19 cellular contexts compared by ENCODE assay signal in genomic region chr1:35745124-35745730, GRCh38. TPM values are rescaled to one million over a fixed set of nuclear protein-coding genes. Genes with fewer than 3 reads are reported as not detected.
DNase-seq lines count a peak whose midpoint lies in the region; ATAC-seq, FAIRE-seq and TF ChIP-seq lines count a peak whose summit lies in the region.
"Had no signal": no experiment of that assay in that cellular context is flagged by ENCODE, and none has a peak within 500 bp of the region (broad histone marks: within the 10 kb centered on the region; RNA-seq: fewer than 3 reads in every experiment).

No MANE protein-coding gene starts in this region.

- no peak for TF ChIP-seq RAD21 in HepG2 (CRISPR knock-in tag; IDR thresholded peaks at IDR 0.05)
- TF ChIP-seq RAD21 in K562 (CRISPR knock-in tag; conservative IDR thresholded peaks at IDR 0.05 in 1 of 2, IDR thresholded peaks at IDR 0.05 in 1 of 2) = no peak

- in situ Hi-C loops in HepG2 (cut with HindIII; ENCODE audit: extremely low pct_ligation_motif_present, low pct_unique_long_range_greater_than_20kb) (loop anchor here (25.0 kb wide), 1 partner anchor 308 kb away; no protein-coding TSS in a partner anchor), K562 (cut with MboI) (no loop called here)

- H3K27me3 ChIP-seq in HepG2 (ENCODE audit: control insufficient read depth in 1 of 2, insufficient read depth in 2 of 2, low read length in 2 of 2) (no peaks in the 10 kb centered on the region), right lobe of liver (no peaks in the 10 kb centered on the region), K562 (ENCODE audit: control insufficient read depth in 2 of 2, insufficient read depth in 2 of 2, low read length in 2 of 2) (no peaks in the 10 kb centered on the region)
- H3K27me3 ChIP-seq: BLaER1 treated with 17β-estradiol and CSF1 and Interleukin-3, amounts not matched to agents 10 nM and 100 nM had no signal

- no peaks in the 10 kb centered on the region for H3K9me1 ChIP-seq in K562 (ENCODE audit: control insufficient read depth, insufficient read depth, low read length)

- no peak for FAIRE-seq in HepG2 (lab: Jason Lieb, UNC)
- no peak for FAIRE-seq in K562 (lab: Jason Lieb, UNC)
- FAIRE-seq: GM12892, GM18507, H1 had no signal

- H3K4me3 ChIP-seq in HepG2 (replicated peaks in 1 of 3; ENCODE audit: insufficient read depth in 1 of 3, low read depth in 2 of 3, low read length in 3 of 3) (no peak overlapping the region), right lobe of liver (no peak overlapping the region), K562 (no peak overlapping the region)
- H3K4me3 ChIP-seq: BLaER1 treated with 17β-estradiol and CSF1 and Interleukin-3, amounts not matched to agents 10 nM and 100 nM had no signal

- no peaks in the 10 kb centered on the region for H3K4me1 ChIP-seq in HepG2 (ENCODE audit: insufficient read depth, low read length)
- no peaks in the 10 kb centered on the region for H3K4me1 ChIP-seq in right lobe of liver
- H3K4me1 ChIP-seq in K562 (replicated peaks in 1 of 2; ENCODE audit: control insufficient read depth in 2 of 2, insufficient read depth in 2 of 2, low read length in 2 of 2) = no peaks in the 10 kb centered on the region
- H3K4me1 ChIP-seq: BLaER1 treated with 17β-estradiol and CSF1 and Interleukin-3, amounts not matched to agents 10 nM and 100 nM had no signal

- BruUV-seq in HepG2 (replicated peaks; lab: Mats Ljungman, UMichigan) = no TSS peak
- BruUV-seq in K562 (replicated peaks; lab: Mats Ljungman, UMichigan) = no TSS peak

- no peaks in the 10 kb centered on the region for H4K20me1 ChIP-seq in HepG2 (ENCODE audit: insufficient read depth, low read length)
- no peaks in the 10 kb centered on the region for H4K20me1 ChIP-seq in K562 (replicated peaks; ENCODE audit: control insufficient read depth, insufficient read depth, low read length)
- H4K20me1 ChIP-seq: BLaER1 treated with 17β-estradiol and CSF1 and Interleukin-3, amounts not matched to agents 10 nM and 100 nM had no signal

- WGBS in HepG2 (ENCODE audit: low lambda C conversion rate) = 100% methylated on average over 1 of the region's 1 CpG
- 100% methylated on average over 1 of the region's 1 CpG for WGBS in right lobe of liver (ENCODE audit: insufficient coverage, low coverage, low lambda C conversion rate, missing lambda C conversion rate)
- WGBS in K562 (ENCODE audit: insufficient coverage, low coverage, missing lambda C conversion rate) = 100% methylated on average over 1 of the region's 1 CpG

- CTCF ChIA-PET in HepG2 (lab: Yijun Ruan, JAX; ENCODE audit: low intra/inter-chr PET ratio, low total read pairs) = no interaction called here
- CTCF ChIA-PET in K562 (lab: Yijun Ruan, JAX; ENCODE audit: low intra/inter-chr PET ratio) = no interaction called here

- DNase-seq in HepG2 (ENCODE audit: low spot score) (no peak), right lobe of liver (no peak), K562 (ENCODE audit: extremely low read depth in 1 of 4, low spot score in 3 of 4) (no peak), hepatic stellate cell (ENCODE audit: low spot score) (peak; percentile 36), EL (no peak), amygdala (lab: John Stamatoyannopoulos, UW) (no peak)
- DNase-seq: Calu3; CD8-positive, alpha-beta T cell; DMS79 treated with DMSO at 0.1 percent for 48 hours; GDM1; H9; KBM-7 had no signal

- H3K27ac ChIP-seq in HepG2 (ENCODE audit: extremely low read length, insufficient read depth, low read length) (no peak overlapping the region), right lobe of liver (no peak overlapping the region), K562 (ENCODE audit: extremely low read depth, low read depth, low read length) (no peak overlapping the region)
- H3K27ac ChIP-seq: 22Rv1; BLaER1 treated with 17β-estradiol and CSF1 and Interleukin-3, amounts not matched to agents 10 nM and 100 nM had no signal

- POLR2A ChIA-PET in HepG2 (lab: Yijun Ruan, JAX) = no interaction called here
- POLR2A ChIA-PET in K562 (lab: Yijun Ruan, JAX) = interaction anchor here (0.6 to 1.4 kb wide), 4 partner anchors 8 to 234 kb away, joined by 3 to 4 read pairs (median 3); no protein-coding TSS in a partner anchor

- H3K79me2 ChIP-seq in HepG2 (ENCODE audit: insufficient read depth, low read length) (no peaks in the 10 kb centered on the region), K562 (ENCODE audit: control insufficient read depth, insufficient read depth, low read length) (no peaks in the 10 kb centered on the region)

- TF ChIP-seq CTCF in HepG2 (CRISPR knock-in tag; IDR thresholded peaks at IDR 0.05) (no peak), right lobe of liver (IDR thresholded peaks at IDR 0.05) (no peak), K562 (IDR thresholded peaks at IDR 0.05 in 2 of 3, conservative IDR thresholded peaks at IDR 0.05 in 1 of 3; ENCODE audit: insufficient read depth in 2 of 3, low read depth in 1 of 3, low read length in 3 of 3) (no peak)

- TF ChIP-seq EP300 in HepG2 (IDR thresholded peaks at IDR 0.05; ENCODE audit: low read depth in 2 of 2, low read length in 2 of 2) = no peak
- no peak for TF ChIP-seq EP300 in HepG2 (CRISPR knock-in tag; IDR thresholded peaks at IDR 0.05; ENCODE audit: borderline replicate concordance)
- TF ChIP-seq EP300 in K562 (IDR thresholded peaks at IDR 0.05; ENCODE audit: low read length) = no peak

- intact Hi-C loops in HepG2 (cut with micrococcal nuclease; ENCODE audit: unreplicated experiment) (no loop called here), right lobe of liver (cut with DNase I) (no loop called here), K562 (cut with micrococcal nuclease) (no loop called here)

- TF ChIP-seq POLR2A in HepG2 (IDR thresholded peaks at IDR 0.05; ENCODE audit: insufficient read depth in 1 of 2, low read depth in 2 of 2, low read length in 2 of 2) = no peak
- no peak for TF ChIP-seq POLR2A in right lobe of liver (IDR thresholded peaks at IDR 0.05)
- TF ChIP-seq POLR2A in K562 (conservative IDR thresholded peaks at IDR 0.05) = no peak

- H3K4me2 ChIP-seq in HepG2 (ENCODE audit: low read depth, low read length) = no peak overlapping the region
- no peak overlapping the region for H3K4me2 ChIP-seq in K562 (ENCODE audit: insufficient read depth, low read length)
- H3K4me2 ChIP-seq: BLaER1 treated with 17β-estradiol and CSF1 and Interleukin-3, amounts not matched to agents 10 nM and 100 nM had no signal

- H2AFZ ChIP-seq in HepG2 (ENCODE audit: low read length) (no peak overlapping the region), K562 (ENCODE audit: low read depth, low read length) (no peak overlapping the region)

- H3K9ac ChIP-seq in HepG2 (ENCODE audit: insufficient read depth, low read depth, low read length) (no peak overlapping the region), K562 (ENCODE audit: insufficient read depth in 1 of 2, low read depth in 2 of 2, low read length in 2 of 2) (no peak overlapping the region)
- H3K9ac ChIP-seq: BLaER1 treated with 17β-estradiol and CSF1 and Interleukin-3, amounts not matched to agents 10 nM and 100 nM had no signal

- H3K36me3 ChIP-seq in HepG2 (replicated peaks in 1 of 2; ENCODE audit: control insufficient read depth in 1 of 2, insufficient read depth in 2 of 2, low read length in 2 of 2) = peaks cover 4 to 34% of the 10 kb centered on the region in 2 experiments
- H3K36me3 ChIP-seq in right lobe of liver = no peaks in the 10 kb centered on the region
- H3K36me3 ChIP-seq in K562 (ENCODE audit: control insufficient read depth, insufficient read depth, low read length) = peaks cover 87% of the 10 kb centered on the region; the same call in 2 of the 3 replicates

- H3K9me3 ChIP-seq in HepG2 (ENCODE audit: low read length) (no peaks in the 10 kb centered on the region), right lobe of liver (no peaks in the 10 kb centered on the region), K562 (replicated peaks; ENCODE audit: control insufficient read depth, insufficient read depth, low read depth, low read length) (no peaks in the 10 kb centered on the region)
- H3K9me3 ChIP-seq: BLaER1 treated with 17β-estradiol and CSF1 and Interleukin-3, amounts not matched to agents 10 nM and 100 nM had no signal

- ATAC-seq in HepG2 (no peak), right lobe of liver (no peak), K562 (no peak), HG02884 (IDR thresholded peaks at IDR 0.05; ENCODE audit: unreplicated experiment) (no peak), GM19395 (IDR thresholded peaks at IDR 0.05; ENCODE audit: unreplicated experiment) (no peak)
- ATAC-seq: CD8-positive, alpha-beta T cell had no signal

RNA-seq across cellular contexts. Expression of gene CLSPN, which starts 24.6 kb away (rescaled TPM):
- 32.5 and 51.7 TPM in 2 replicates for total RNA-seq in HepG2 (2016; rRNA removed; fragmentation: Illumina TruSeq; extraction: Trizol)
- 4.4 and 6.3 TPM in 2 replicates for total RNA-seq in HepG2 (2016; cell fraction: cytosol; rRNA removed; fragmentation: Illumina TruSeq; extraction: Trizol; ENCODE audit: low read depth)
- 31.9 and 50.2 TPM in 2 replicates for total RNA-seq in HepG2 (2016; cell fraction: insoluble cytoplasmic fraction; rRNA removed; fragmentation: Illumina TruSeq; extraction: Trizol)
- total RNA-seq in HepG2 (2016; cell fraction: membrane; rRNA removed; fragmentation: Illumina TruSeq; extraction: Trizol) = 6.2 and 8.0 TPM in 2 replicates
- total RNA-seq in HepG2 (2016; cell fraction: nucleus; rRNA removed; fragmentation: Illumina TruSeq; extraction: Trizol) = 22.1 and 25.0 TPM in 2 replicates
- polyA plus RNA-seq in HepG2 (2011; rRNA removed) = 2.2 and 2.5 TPM in 2 replicates
- polyA plus RNA-seq in HepG2 (2011; cell fraction: cytosol; rRNA removed) = 1.6 TPM in 2 replicates
- polyA plus RNA-seq in HepG2 (2011; cell fraction: nucleus; rRNA removed) = 1.7 and 2.2 TPM in 2 replicates
- polyA plus RNA-seq in HepG2 (2012) = 1.1 and 4.6 TPM in 2 replicates
- polyA plus RNA-seq in HepG2 (2016; cell fraction: cytosol; fragmentation: Illumina TruSeq; extraction: Trizol; ENCODE audit: low read depth) = 0.63 and 0.71 TPM in 2 replicates
- polyA plus RNA-seq in HepG2 (2016; cell fraction: insoluble cytoplasmic fraction; fragmentation: Illumina TruSeq; extraction: Trizol; ENCODE audit: low read depth) = 20.7 and 21.0 TPM in 2 replicates
- 0.34 and 0.68 TPM in 2 replicates for polyA plus RNA-seq in HepG2 (2016; cell fraction: membrane; fragmentation: Illumina TruSeq; extraction: Trizol; ENCODE audit: low read depth)
- 21.6 and 24.4 TPM in 2 replicates for polyA plus RNA-seq in HepG2 (2016; cell fraction: nucleus; fragmentation: Illumina TruSeq; extraction: Trizol; ENCODE audit: insufficient read depth, low read depth)
- polyA minus RNA-seq in HepG2 (2011; rRNA and poly(A)+ RNA removed; ENCODE audit: low replicate concordance) = 3.3 and 40.9 TPM in 2 replicates
- polyA minus RNA-seq in HepG2 (2011; cell fraction: cytosol; rRNA and poly(A)+ RNA removed) = 4.3 and 4.4 TPM in 2 replicates
- 3.9 and 4.6 TPM in 2 replicates for polyA minus RNA-seq in HepG2 (2011; cell fraction: nucleus; rRNA and poly(A)+ RNA removed)
- total RNA-seq in right lobe of liver = 1 to 10 TPM in 2 of 6 experiments, under 1 TPM in 4; 0.13 to 3.2 (median 0.31) TPM
- total RNA-seq in K562 (2011; cell fraction: chromatin; rRNA removed; ENCODE audit: low replicate concordance) = 48.4 and 127 TPM in 2 replicates
- total RNA-seq in K562 (2011; cell fraction: nucleolus; rRNA removed) = 20.8 and 25.1 TPM in 2 replicates
- 45.5 and 47.3 TPM in 2 replicates for total RNA-seq in K562 (2011; cell fraction: nucleoplasm; rRNA removed)
- 42.7 and 48.9 TPM in 2 replicates for total RNA-seq in K562 (2014; rRNA removed)
- total RNA-seq in K562 (2014; rRNA removed; fragmentation: Illumina TruSeq; extraction: Trizol) = 81.8 and 86.4 TPM in 2 replicates
- total RNA-seq in K562 (2015; rRNA removed; fragmentation: Illumina TruSeq; extraction: Trizol) = 88.4 and 98.5 TPM in 2 replicates
- total RNA-seq in K562 (2021) = 61.1 and 63.9 TPM in 2 replicates
- polyA plus RNA-seq in K562 (2011; rRNA removed) = 30.4 and 41.0 TPM in 2 replicates
- polyA plus RNA-seq in K562 (2011; cell fraction: cytosol; rRNA removed) = 14.4 and 16.8 TPM in 2 replicates
- polyA plus RNA-seq in K562 (2011; cell fraction: nucleus; rRNA removed) = 20.0 and 20.5 TPM in 2 replicates
- 20.0 and 30.4 TPM in 2 replicates for polyA plus RNA-seq in K562 (2012)
- polyA plus RNA-seq in K562 (2014; fragmentation: Illumina TruSeq; extraction: Trizol) = 60.2 and 65.7 TPM in 2 replicates
- 10 to 100 TPM; 23.1 to 27.0 TPM for polyA plus RNA-seq in K562 (2014; fragmentation: Nextera tagmentation; extraction: Ambion mirVana)
- polyA plus RNA-seq in K562 (2014; rRNA removed) = 49.2 and 49.6 TPM in 2 replicates
- 67.7 and 74.3 TPM in 2 replicates for polyA minus RNA-seq in K562 (2011; rRNA and poly(A)+ RNA removed)
- polyA minus RNA-seq in K562 (2011; cell fraction: cytosol; rRNA and poly(A)+ RNA removed) = 24.0 and 40.7 TPM in 2 replicates
- polyA minus RNA-seq in K562 (2011; cell fraction: nucleus; rRNA and poly(A)+ RNA removed) = 11.0 and 22.7 TPM in 2 replicates

RNA-seq across cellular contexts. Expression of gene C1orf216, which starts 26.5 kb away (rescaled TPM):
- total RNA-seq in HepG2 (2016; rRNA removed; fragmentation: Illumina TruSeq; extraction: Trizol) = 1.1 TPM in 2 replicates
- 0.44 TPM in 1 of 2 replicates, not detected in the other for total RNA-seq in HepG2 (2016; cell fraction: cytosol; rRNA removed; fragmentation: Illumina TruSeq; extraction: Trizol; ENCODE audit: low read depth)
- 0.80 and 0.98 TPM in 2 replicates for total RNA-seq in HepG2 (2016; cell fraction: insoluble cytoplasmic fraction; rRNA removed; fragmentation: Illumina TruSeq; extraction: Trizol)
- total RNA-seq in HepG2 (2016; cell fraction: membrane; rRNA removed; fragmentation: Illumina TruSeq; extraction: Trizol) = 0.79 and 0.83 TPM in 2 replicates
- total RNA-seq in HepG2 (2016; cell fraction: nucleus; rRNA removed; fragmentation: Illumina TruSeq; extraction: Trizol) = 1.1 and 1.4 TPM in 2 replicates
- polyA plus RNA-seq in HepG2 (2011; rRNA removed) = 0.37 and 0.48 TPM in 2 replicates
- polyA plus RNA-seq in HepG2 (2011; cell fraction: cytosol; rRNA removed) = 0.14 and 0.17 TPM in 2 replicates
- polyA plus RNA-seq in HepG2 (2011; cell fraction: nucleus; rRNA removed) = 1.5 and 1.8 TPM in 2 replicates
- polyA plus RNA-seq in HepG2 (2012) = 0.35 and 0.40 TPM in 2 replicates
- polyA plus RNA-seq in HepG2 (2016; cell fraction: cytosol; fragmentation: Illumina TruSeq; extraction: Trizol; ENCODE audit: low read depth) = 0.09 and 0.19 TPM in 2 replicates
- 0.72 and 0.88 TPM in 2 replicates for polyA plus RNA-seq in HepG2 (2016; cell fraction: insoluble cytoplasmic fraction; fragmentation: Illumina TruSeq; extraction: Trizol; ENCODE audit: low read depth)
- 0.23 TPM in 2 replicates for polyA plus RNA-seq in HepG2 (2016; cell fraction: membrane; fragmentation: Illumina TruSeq; extraction: Trizol; ENCODE audit: low read depth)
- 5.6 and 6.7 TPM in 2 replicates for polyA plus RNA-seq in HepG2 (2016; cell fraction: nucleus; fragmentation: Illumina TruSeq; extraction: Trizol; ENCODE audit: insufficient read depth, low read depth)
- 0.32 and 19.3 TPM in 2 replicates for polyA minus RNA-seq in HepG2 (2011; rRNA and poly(A)+ RNA removed; ENCODE audit: low replicate concordance)
- polyA minus RNA-seq in HepG2 (2011; cell fraction: cytosol; rRNA and poly(A)+ RNA removed) = not detected in 2 replicates
- polyA minus RNA-seq in HepG2 (2011; cell fraction: nucleus; rRNA and poly(A)+ RNA removed) = 0.37 and 0.77 TPM in 2 replicates
- 1 to 10 TPM; 2.2 to 4.2 (median 3.6) TPM for total RNA-seq in right lobe of liver
- 46.1 and 50.8 TPM in 2 replicates for total RNA-seq in K562 (2011; cell fraction: chromatin; rRNA removed; ENCODE audit: low replicate concordance)
- 24.2 and 26.6 TPM in 2 replicates for total RNA-seq in K562 (2011; cell fraction: nucleolus; rRNA removed)
- total RNA-seq in K562 (2011; cell fraction: nucleoplasm; rRNA removed) = 52.4 and 67.3 TPM in 2 replicates
- 15.4 and 16.0 TPM in 2 replicates for total RNA-seq in K562 (2014; rRNA removed)
- total RNA-seq in K562 (2014; rRNA removed; fragmentation: Illumina TruSeq; extraction: Trizol) = 15.0 and 16.4 TPM in 2 replicates
- total RNA-seq in K562 (2015; rRNA removed; fragmentation: Illumina TruSeq; extraction: Trizol) = 12.8 and 13.1 TPM in 2 replicates
- 15.1 and 19.0 TPM in 2 replicates for total RNA-seq in K562 (2021)
- 20.8 and 25.1 TPM in 2 replicates for polyA plus RNA-seq in K562 (2011; rRNA removed)
- 17.4 and 22.7 TPM in 2 replicates for polyA plus RNA-seq in K562 (2011; cell fraction: cytosol; rRNA removed)
- polyA plus RNA-seq in K562 (2011; cell fraction: nucleus; rRNA removed) = 48.8 and 49.3 TPM in 2 replicates
- polyA plus RNA-seq in K562 (2012) = 14.1 and 18.8 TPM in 2 replicates
- polyA plus RNA-seq in K562 (2014; fragmentation: Illumina TruSeq; extraction: Trizol) = 12.4 and 15.7 TPM in 2 replicates
- 1 to 10 TPM; 3.4 to 4.7 TPM for polyA plus RNA-seq in K562 (2014; fragmentation: Nextera tagmentation; extraction: Ambion mirVana)
- 20.3 and 20.5 TPM in 2 replicates for polyA plus RNA-seq in K562 (2014; rRNA removed)
- 44.1 and 54.0 TPM in 2 replicates for polyA minus RNA-seq in K562 (2011; rRNA and poly(A)+ RNA removed)
- polyA minus RNA-seq in K562 (2011; cell fraction: cytosol; rRNA and poly(A)+ RNA removed) = 12.3 and 14.6 TPM in 2 replicates
- 8.9 and 10.1 TPM in 2 replicates for polyA minus RNA-seq in K562 (2011; cell fraction: nucleus; rRNA and poly(A)+ RNA removed)

Comparison
In these comparisons a context has a peak if more than half of its experiments do, and no peak if none do; other contexts are left out.
1. Of the 241 proteins assayed by ChIP-seq in both HepG2 and K562: peak only in HepG2: none; only in K562: MAFG; in both: MAFF and MAFK; in neither: 238.